In the genomic region with DNA sequence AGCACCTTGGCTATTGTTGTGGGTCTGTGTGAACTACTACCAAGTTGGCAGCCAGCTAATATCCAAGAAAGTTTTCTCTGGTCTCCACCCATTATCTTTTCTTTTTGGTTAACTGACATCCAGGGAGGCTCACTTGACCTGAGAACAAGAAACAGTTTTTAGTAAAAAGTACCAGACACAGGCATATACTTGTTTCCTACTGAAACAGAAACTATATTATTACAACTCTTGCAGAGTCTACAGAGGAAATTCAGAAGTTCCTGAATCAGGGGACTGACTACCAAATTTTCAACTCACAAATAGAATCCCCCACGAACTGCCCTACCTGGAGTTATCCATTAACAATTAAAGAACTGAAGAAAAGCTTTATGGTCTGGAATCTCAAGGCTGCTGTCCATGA, we compare ENCODE assay signal across 1 cellular context.
TF ChIP-seq lines count a peak whose summit lies in the region.

No MANE protein-coding gene starts in this region.

TF ChIP-seq in GM12878, 131 proteins besides CTCF, POLR2A, EP300 and RAD21 (continued from another document):
- TF ChIP-seq, protein P1, sequence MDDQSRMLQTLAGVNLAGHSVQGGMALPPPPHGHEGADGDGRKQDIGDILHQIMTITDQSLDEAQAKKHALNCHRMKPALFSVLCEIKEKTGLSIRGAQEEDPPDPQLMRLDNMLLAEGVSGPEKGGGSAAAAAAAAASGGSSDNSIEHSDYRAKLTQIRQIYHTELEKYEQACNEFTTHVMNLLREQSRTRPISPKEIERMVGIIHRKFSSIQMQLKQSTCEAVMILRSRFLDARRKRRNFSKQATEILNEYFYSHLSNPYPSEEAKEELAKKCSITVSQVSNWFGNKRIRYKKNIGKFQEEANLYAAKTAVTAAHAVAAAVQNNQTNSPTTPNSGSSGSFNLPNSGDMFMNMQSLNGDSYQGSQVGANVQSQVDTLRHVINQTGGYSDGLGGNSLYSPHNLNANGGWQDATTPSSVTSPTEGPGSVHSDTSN (IDR thresholded peaks at IDR 0.05; ENCODE audit: insufficient replicate concordance, low read depth, low read length): no peak
- TF ChIP-seq ZBED1 (IDR thresholded peaks at IDR 0.05; ENCODE audit: borderline replicate concordance): no peak
- 0 out of 2 replicates have a peak, but pooled peaks have one; percentile 14 for TF ChIP-seq IKZF1 (conservative IDR thresholded peaks at IDR 0.05)
- TF ChIP-seq ETV6 (conservative IDR thresholded peaks at IDR 0.05 in 1 of 2, IDR thresholded peaks at IDR 0.05 in 1 of 2; ENCODE audit: borderline replicate concordance in 1 of 2, low read depth in 1 of 2): peak in 1 of 2 experiments; percentile 27; a peak in 1 of 4 replicates
- TF ChIP-seq, protein P2, sequence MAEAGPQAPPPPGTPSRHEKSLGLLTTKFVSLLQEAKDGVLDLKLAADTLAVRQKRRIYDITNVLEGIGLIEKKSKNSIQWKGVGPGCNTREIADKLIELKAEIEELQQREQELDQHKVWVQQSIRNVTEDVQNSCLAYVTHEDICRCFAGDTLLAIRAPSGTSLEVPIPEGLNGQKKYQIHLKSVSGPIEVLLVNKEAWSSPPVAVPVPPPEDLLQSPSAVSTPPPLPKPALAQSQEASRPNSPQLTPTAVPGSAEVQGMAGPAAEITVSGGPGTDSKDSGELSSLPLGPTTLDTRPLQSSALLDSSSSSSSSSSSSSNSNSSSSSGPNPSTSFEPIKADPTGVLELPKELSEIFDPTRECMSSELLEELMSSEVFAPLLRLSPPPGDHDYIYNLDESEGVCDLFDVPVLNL (IDR thresholded peaks at IDR 0.05; ENCODE audit: low read depth, low read length): no peak
- TF ChIP-seq, protein P3, sequence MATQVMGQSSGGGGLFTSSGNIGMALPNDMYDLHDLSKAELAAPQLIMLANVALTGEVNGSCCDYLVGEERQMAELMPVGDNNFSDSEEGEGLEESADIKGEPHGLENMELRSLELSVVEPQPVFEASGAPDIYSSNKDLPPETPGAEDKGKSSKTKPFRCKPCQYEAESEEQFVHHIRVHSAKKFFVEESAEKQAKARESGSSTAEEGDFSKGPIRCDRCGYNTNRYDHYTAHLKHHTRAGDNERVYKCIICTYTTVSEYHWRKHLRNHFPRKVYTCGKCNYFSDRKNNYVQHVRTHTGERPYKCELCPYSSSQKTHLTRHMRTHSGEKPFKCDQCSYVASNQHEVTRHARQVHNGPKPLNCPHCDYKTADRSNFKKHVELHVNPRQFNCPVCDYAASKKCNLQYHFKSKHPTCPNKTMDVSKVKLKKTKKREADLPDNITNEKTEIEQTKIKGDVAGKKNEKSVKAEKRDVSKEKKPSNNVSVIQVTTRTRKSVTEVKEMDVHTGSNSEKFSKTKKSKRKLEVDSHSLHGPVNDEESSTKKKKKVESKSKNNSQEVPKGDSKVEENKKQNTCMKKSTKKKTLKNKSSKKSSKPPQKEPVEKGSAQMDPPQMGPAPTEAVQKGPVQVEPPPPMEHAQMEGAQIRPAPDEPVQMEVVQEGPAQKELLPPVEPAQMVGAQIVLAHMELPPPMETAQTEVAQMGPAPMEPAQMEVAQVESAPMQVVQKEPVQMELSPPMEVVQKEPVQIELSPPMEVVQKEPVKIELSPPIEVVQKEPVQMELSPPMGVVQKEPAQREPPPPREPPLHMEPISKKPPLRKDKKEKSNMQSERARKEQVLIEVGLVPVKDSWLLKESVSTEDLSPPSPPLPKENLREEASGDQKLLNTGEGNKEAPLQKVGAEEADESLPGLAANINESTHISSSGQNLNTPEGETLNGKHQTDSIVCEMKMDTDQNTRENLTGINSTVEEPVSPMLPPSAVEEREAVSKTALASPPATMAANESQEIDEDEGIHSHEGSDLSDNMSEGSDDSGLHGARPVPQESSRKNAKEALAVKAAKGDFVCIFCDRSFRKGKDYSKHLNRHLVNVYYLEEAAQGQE (IDR thresholded peaks at IDR 0.05; ENCODE audit: low read depth, low read length): no peak; the same call in 1 of the 2 replicates
- TF ChIP-seq, protein P4, sequence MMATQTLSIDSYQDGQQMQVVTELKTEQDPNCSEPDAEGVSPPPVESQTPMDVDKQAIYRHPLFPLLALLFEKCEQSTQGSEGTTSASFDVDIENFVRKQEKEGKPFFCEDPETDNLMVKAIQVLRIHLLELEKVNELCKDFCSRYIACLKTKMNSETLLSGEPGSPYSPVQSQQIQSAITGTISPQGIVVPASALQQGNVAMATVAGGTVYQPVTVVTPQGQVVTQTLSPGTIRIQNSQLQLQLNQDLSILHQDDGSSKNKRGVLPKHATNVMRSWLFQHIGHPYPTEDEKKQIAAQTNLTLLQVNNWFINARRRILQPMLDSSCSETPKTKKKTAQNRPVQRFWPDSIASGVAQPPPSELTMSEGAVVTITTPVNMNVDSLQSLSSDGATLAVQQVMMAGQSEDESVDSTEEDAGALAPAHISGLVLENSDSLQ (IDR thresholded peaks at IDR 0.05): peak; percentile 35; the same call in 1 of the 2 replicates
- 0 out of 2 replicates have a peak, but pooled peaks have one; percentile 13 for TF ChIP-seq CREM (IDR thresholded peaks at IDR 0.05; ENCODE audit: low read depth)
- no peak for TF ChIP-seq TCF12 (IDR thresholded peaks at IDR 0.05; ENCODE audit: low read depth, low read length)
- no peak for TF ChIP-seq EZH2 (IDR thresholded peaks at IDR 0.05; ENCODE audit: borderline replicate concordance, control insufficient read depth, low read depth, low read length)
- TF ChIP-seq NFIC (IDR thresholded peaks at IDR 0.05; ENCODE audit: low read depth, low read length): 0 out of 2 replicates have a peak, but pooled peaks have one; percentile 12
- TF ChIP-seq PAX5 (IDR thresholded peaks at IDR 0.05; ENCODE audit: borderline replicate concordance, low read depth, low read length): no peak
- no peak for TF ChIP-seq SUPT20H (IDR thresholded peaks at IDR 0.05; ENCODE audit: borderline replicate concordance, control insufficient read depth, low read depth, low read length)
- no peak for TF ChIP-seq EGR1 (IDR thresholded peaks at IDR 0.05; ENCODE audit: borderline replicate concordance in 1 of 2, low read depth in 2 of 2, low read length in 2 of 2)
- TF ChIP-seq, protein P5, sequence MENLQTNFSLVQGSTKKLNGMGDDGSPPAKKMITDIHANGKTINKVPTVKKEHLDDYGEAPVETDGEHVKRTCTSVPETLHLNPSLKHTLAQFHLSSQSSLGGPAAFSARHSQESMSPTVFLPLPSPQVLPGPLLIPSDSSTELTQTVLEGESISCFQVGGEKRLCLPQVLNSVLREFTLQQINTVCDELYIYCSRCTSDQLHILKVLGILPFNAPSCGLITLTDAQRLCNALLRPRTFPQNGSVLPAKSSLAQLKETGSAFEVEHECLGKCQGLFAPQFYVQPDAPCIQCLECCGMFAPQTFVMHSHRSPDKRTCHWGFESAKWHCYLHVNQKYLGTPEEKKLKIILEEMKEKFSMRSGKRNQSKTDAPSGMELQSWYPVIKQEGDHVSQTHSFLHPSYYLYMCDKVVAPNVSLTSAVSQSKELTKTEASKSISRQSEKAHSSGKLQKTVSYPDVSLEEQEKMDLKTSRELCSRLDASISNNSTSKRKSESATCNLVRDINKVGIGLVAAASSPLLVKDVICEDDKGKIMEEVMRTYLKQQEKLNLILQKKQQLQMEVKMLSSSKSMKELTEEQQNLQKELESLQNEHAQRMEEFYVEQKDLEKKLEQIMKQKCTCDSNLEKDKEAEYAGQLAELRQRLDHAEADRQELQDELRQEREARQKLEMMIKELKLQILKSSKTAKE (IDR thresholded peaks at IDR 0.05; ENCODE audit: low read depth, poor library complexity, severe bottlenecking): no peak
- no peak for TF ChIP-seq STAT3 (IDR thresholded peaks at IDR 0.05; ENCODE audit: low read depth, low read length)
- no peak for TF ChIP-seq TBL1XR1 (IDR thresholded peaks at IDR 0.05; ENCODE audit: low read depth, low read length)
- no peak for TF ChIP-seq SMAD1 (IDR thresholded peaks at IDR 0.05; ENCODE audit: low read depth, partially characterized antibody)
- no peak for TF ChIP-seq NR2F1 (conservative IDR thresholded peaks at IDR 0.05)
- no peak for TF ChIP-seq CHD1 (IDR thresholded peaks at IDR 0.05; ENCODE audit: low read depth, low read length)
